ENCODE assay signal across 22 cellular contexts in genomic region chr7:77308792-77309191, GRCh38.
DNase-seq lines count a peak whose midpoint lies in the region; FAIRE-seq and TF ChIP-seq lines count a peak whose summit lies in the region.
"Had no signal": no experiment of that assay in that cellular context is flagged by ENCODE, and none has a peak within 500 bp of the region (broad histone marks: within the 10 kb centered on the region; RNA-seq: fewer than 3 reads in every experiment).

No MANE protein-coding gene starts in this region.

- no peaks in the 10 kb centered on the region; the same call in 1 of the 2 replicates for H3K9me3 ChIP-seq in BE2C
- H3K9me3 ChIP-seq in esophagus (ENCODE audit: control insufficient read depth in 2 of 2, insufficient read depth in 1 of 2, low read depth in 1 of 2, low read length in 1 of 2), result no peaks in the 10 kb centered on the region
- H3K9me3 ChIP-seq in small intestine (ENCODE audit: control insufficient read depth, low read depth), result no peaks in the 10 kb centered on the region

- H3K36me3 ChIP-seq in BE2C (no peaks in the 10 kb centered on the region), esophagus (ENCODE audit: control insufficient read depth in 2 of 2, insufficient read depth in 2 of 2, low read length in 1 of 2) (peaks cover 0 to 2% of the 10 kb centered on the region in 2 donors), small intestine (ENCODE audit: control insufficient read depth in 2 of 2, insufficient read depth in 2 of 2, low read length in 2 of 2) (peaks cover 2 to 3% of the 10 kb centered on the region in 2 donors)
- H3K36me3 ChIP-seq: WERI-Rb-1 had no signal

- intact Hi-C loops in Calu3 (cut with micrococcal nuclease; ENCODE audit: unreplicated experiment), result no loop called here

- no peaks in the 10 kb centered on the region for H3K4me1 Mint-ChIP-seq in Calu3 (ENCODE audit: low read depth, unreplicated experiment)
- H3K4me1 Mint-ChIP-seq: activated naive CD4-positive, alpha-beta T cell treated with anti-CD3 and anti-CD28 coated beads, Interleukin-2, amount 10 ng/mL, durations not matched to agents 7 days and 5 days had no signal

- no peaks in the 10 kb centered on the region for H3K27me3 ChIP-seq in BE2C
- no peaks in the 10 kb centered on the region for H3K27me3 ChIP-seq in esophagus (ENCODE audit: control insufficient read depth in 1 of 2, insufficient read depth in 2 of 2, low read length in 2 of 2)
- no peaks in the 10 kb centered on the region for H3K27me3 ChIP-seq in small intestine (ENCODE audit: control insufficient read depth in 2 of 2, insufficient read depth in 2 of 2, low read length in 2 of 2)
- H3K27me3 ChIP-seq: stomach had no signal

- CTCF ChIA-PET in Calu3 (lab: Charles Lee), result no interaction called here

- no peaks in the 10 kb centered on the region for H3K4me1 ChIP-seq in BE2C
- H3K4me1 ChIP-seq in esophagus (ENCODE audit: control insufficient read depth in 2 of 2, insufficient read depth in 2 of 2, low read length in 1 of 2), result peaks cover 4 to 13% of the 10 kb centered on the region in 2 donors
- no peaks in the 10 kb centered on the region for H3K4me1 ChIP-seq in small intestine (ENCODE audit: control insufficient read depth in 2 of 2, insufficient read depth in 1 of 2, low read depth in 1 of 2, low read length in 1 of 2)

- no peaks in the 10 kb centered on the region for H3K27me3 Mint-ChIP-seq in Calu3 (ENCODE audit: unreplicated experiment)
- H3K27me3 Mint-ChIP-seq: activated naive CD4-positive, alpha-beta T cell treated with anti-CD3 and anti-CD28 coated beads, Interleukin-2, amount 10 ng/mL, durations not matched to agents 7 days and 5 days had no signal

- H3K4me3 Mint-ChIP-seq in Calu3 (ENCODE audit: low read depth, unreplicated experiment), result no peak overlapping the region
- H3K4me3 Mint-ChIP-seq: activated naive CD4-positive, alpha-beta T cell treated with anti-CD3 and anti-CD28 coated beads, Interleukin-2, amount 10 ng/mL, durations not matched to agents 7 days and 5 days; H9 had no signal

- H3K9me3 Mint-ChIP-seq in Calu3 (ENCODE audit: low read depth, unreplicated experiment), result peaks cover 6% of the 10 kb centered on the region

- DNase-seq in BE2C (peak; percentile 22), NCI-H69 (lab: John Stamatoyannopoulos, UW) (peak; percentile 29), renal cortical epithelial cell (ENCODE audit: low read depth) (peak; percentile 84), small intestine (no peak), Calu3 (no peak), anterior cingulate cortex (lab: John Stamatoyannopoulos, UW) (no peak), NCI-H2171 (lab: John Stamatoyannopoulos, UW) (no peak)
- DNase-seq: activated CD4-positive, alpha-beta T cell treated with anti-CD3 and anti-CD28 coated beads, Interleukin-2, amount 50 U/mL, for 48 hours; activated naive CD4-positive, alpha-beta T cell treated with anti-CD3 and anti-CD28 coated beads, Interleukin-2, amount 10 ng/mL, durations not matched to agents 7 days and 5 days; GF-D8; H9; NCI-H1417 treated with DMSO at 0.1 percent for 48 hours; NCI-H2171 treated with DMSO at 0.1 percent for 48 hours; occipital lobe; OCI-M1; stimulated activated CD4-positive, alpha-beta T cell treated with anti-CD3 and anti-CD28 coated beads, Interleukin-4, amount 100 ng/mL, for 1 hour; stomach; T-helper 2 cell; WERI-Rb-1 had no signal

- H3K27ac Mint-ChIP-seq in Calu3 (ENCODE audit: unreplicated experiment), result no peak overlapping the region
- H3K27ac Mint-ChIP-seq: activated naive CD4-positive, alpha-beta T cell treated with anti-CD3 and anti-CD28 coated beads, Interleukin-2, amount 10 ng/mL, durations not matched to agents 7 days and 5 days had no signal

- H3K4me3 ChIP-seq in BE2C (ENCODE audit: low read depth, low read length) (no peak overlapping the region), esophagus (ENCODE audit: low read depth in 1 of 2, low read length in 2 of 2) (no peak overlapping the region), small intestine (ENCODE audit: low read depth in 1 of 2, low read length in 2 of 2) (no peak overlapping the region)
- H3K4me3 ChIP-seq: coronary artery, GM12878, stomach had no signal

- H3K27ac ChIP-seq in esophagus (ENCODE audit: low read depth in 2 of 2, low read length in 1 of 2) (peak overlapping the region; percentile 47 to 62), small intestine (ENCODE audit: low read depth in 1 of 2, low read length in 1 of 2) (no peak overlapping the region)
- H3K27ac ChIP-seq: WERI-Rb-1 had no signal

- BruUV-seq in Calu3 (replicated peaks; lab: Mats Ljungman, UMichigan), result no TSS peak

- TF ChIP-seq CTCF in BE2C (IDR thresholded peaks at IDR 0.05; ENCODE audit: low read depth, low read length) (no peak), Calu3 (IDR thresholded peaks at IDR 0.05; ENCODE audit: unreplicated experiment) (no peak)

- WGBS in esophagus, 2 donors, result 44 to 57% methylated on average over 4 of the region's 4 CpGs
- WGBS in small intestine, 3 donors, result 86 to 92% (median 90%) methylated on average over 4 of the region's 4 CpGs

- no peak for FAIRE-seq in small intestine (lab: Jason Lieb, UNC)
- FAIRE-seq: GM12878 had no signal

- peaks cover 3% of the 10 kb centered on the region for H3K36me3 Mint-ChIP-seq in Calu3 (ENCODE audit: insufficient read depth, unreplicated experiment)

Comparison
In these comparisons a context has a peak if more than half of its experiments do, and no peak if none do; other contexts are left out.
1. DNase-seq: peak in BE2C (single experiment), NCI-H69 (single experiment) and renal cortical epithelial cell (single experiment); none in small intestine (single experiment), Calu3 (single experiment), anterior cingulate cortex (0 of 58) and NCI-H2171 (single experiment).
2. H3K27ac ChIP-seq: peak in esophagus (2 of 2); none in small intestine (0 of 2).